ENCODE assay signal across 12 cellular contexts in the genomic region with DNA sequence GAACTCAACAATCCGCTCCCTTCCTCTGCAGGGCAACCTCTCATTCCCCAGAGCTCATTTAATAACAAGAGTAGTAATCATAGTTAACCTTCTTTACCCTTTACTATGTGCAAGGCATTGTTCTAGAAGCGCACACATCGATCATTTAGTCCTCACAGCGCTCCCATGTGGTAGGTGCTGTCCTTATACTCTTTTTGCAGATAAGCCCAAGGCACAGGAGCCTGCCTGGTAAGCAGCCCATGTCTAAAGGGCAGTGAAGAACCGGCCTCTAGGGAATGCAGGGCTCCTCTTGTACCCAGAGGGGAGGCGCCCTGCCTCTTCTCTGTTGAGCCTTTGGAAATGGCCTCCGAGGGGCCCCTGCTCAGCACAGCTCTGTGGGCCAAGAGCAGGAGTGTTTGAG. TPM values are rescaled to one million over a fixed set of nuclear protein-coding genes. Genes with fewer than 3 reads are reported as not detected.
DNase-seq lines count a peak whose midpoint lies in the region; ATAC-seq and TF ChIP-seq lines count a peak whose summit lies in the region.
"Had no signal": no experiment of that assay in that cellular context is flagged by ENCODE, and none has a peak within 500 bp of the region (broad histone marks: within the 10 kb centered on the region; RNA-seq: fewer than 3 reads in every experiment).

No MANE protein-coding gene starts in this region.

- H3K36me3 Mint-ChIP-seq in activated T-helper 2 cell treated with anti-CD3 and anti-CD28 coated beads, Interferon-gamma antibody, Interleukin-2, Interleukin-4, amounts not matched to agents 10 μg/mL and 5 μg/mL and 100 μg/mL, durations not matched to agents 14 hours and 24 hours and 36 hours (ENCODE audit: low read depth): no peaks in the 10 kb centered on the region

- no peaks in the 10 kb centered on the region for H3K9me3 ChIP-seq in SK-N-SH

- H3K4me1 Mint-ChIP-seq in activated T-helper 2 cell treated with anti-CD3 and anti-CD28 coated beads, Interferon-gamma antibody, Interleukin-2, Interleukin-4, amounts not matched to agents 10 μg/mL and 5 μg/mL and 100 μg/mL, durations not matched to agents 14 hours and 24 hours and 36 hours (ENCODE audit: low read depth): peaks cover 17% of the 10 kb centered on the region

- no peak overlapping the region for H3K4me3 Mint-ChIP-seq in activated T-helper 2 cell treated with anti-CD3 and anti-CD28 coated beads, Interferon-gamma antibody, Interleukin-2, Interleukin-4, amounts not matched to agents 10 μg/mL and 5 μg/mL and 100 μg/mL, durations not matched to agents 14 hours and 24 hours and 36 hours (ENCODE audit: low read depth)

- H3K4me1 ChIP-seq in SK-N-SH (ENCODE audit: control insufficient read depth in 1 of 2, insufficient read depth in 2 of 2, low read depth in 1 of 2, low read length in 1 of 2): peaks cover 39 to 40% of the 10 kb centered on the region in 2 experiments; a peak in 3 of 4 replicates

- no peaks in the 10 kb centered on the region for H3K27me3 ChIP-seq in SK-N-SH (ENCODE audit: insufficient read depth)

- no peak overlapping the region for H2AFZ ChIP-seq in SK-N-SH (ENCODE audit: low read depth)

- TF ChIP-seq CTCF in SK-N-SH (IDR thresholded peaks at IDR 0.05) (no peak), astrocyte of the spinal cord (IDR thresholded peaks at IDR 0.05; ENCODE audit: low read depth, low read length) (peak; percentile 22)

- H3K9me2 ChIP-seq in SK-N-SH: no peaks in the 10 kb centered on the region

- H3K27ac ChIP-seq in SK-N-SH (ENCODE audit: low read depth in 2 of 2, low read length in 1 of 2): no peak overlapping the region

- TF ChIP-seq RAD21 in SK-N-SH (IDR thresholded peaks at IDR 0.05; ENCODE audit: low read length): no peak

- in situ Hi-C loops in astrocyte of the spinal cord (cut with HindIII; ENCODE audit: low sequenced_read_pairs): no loop called here

- WGBS in SK-N-SH (ENCODE audit: low lambda C conversion rate): 90% methylated on average over 7 of the region's 7 CpGs

- peak; percentile 25 for DNase-seq in SK-N-SH
- DNase-seq in astrocyte of the spinal cord (ENCODE audit: low read depth, low spot score): no peak
- peak; percentile 77 for DNase-seq in medulla oblongata (ENCODE audit: extremely low spot score)
- DNase-seq in superior temporal gyrus (ENCODE audit: extremely low spot score): peak; percentile 74
- no peak for DNase-seq in H4 (ENCODE audit: low spot score)
- no peak for DNase-seq in activated T-helper 2 cell treated with anti-CD3 and anti-CD28 coated beads, Interferon-gamma antibody, Interleukin-2, Interleukin-4, amounts not matched to agents 10 μg/mL and 5 μg/mL and 100 μg/mL, durations not matched to agents 14 hours and 24 hours and 36 hours (ENCODE audit: low spot score)
- DNase-seq: DMS153, NCI-H187 treated with DMSO at 0.1 percent for 48 hours had no signal

- CTCF ChIA-PET in SK-N-SH (lab: Yijun Ruan, JAX): interaction anchor here (1.2 to 2.4 kb wide), 2 partner anchors 23 to 71 kb away, joined by 3 to 8 read pairs; no protein-coding TSS in a partner anchor

- peaks cover 0 to 5% of the 10 kb centered on the region in 2 experiments for H3K36me3 ChIP-seq in SK-N-SH (replicated peaks in 1 of 2; ENCODE audit: control insufficient read depth in 1 of 2, insufficient read depth in 2 of 2, low read length in 1 of 2)

- H3K4me3 ChIP-seq in SK-N-SH (ENCODE audit: low read depth in 2 of 2, low read length in 1 of 2) (no peak overlapping the region), astrocyte of the spinal cord (ENCODE audit: low read depth, low read length) (no peak overlapping the region)
- H3K4me3 ChIP-seq: lung, smooth muscle cell had no signal

- no peaks in the 10 kb centered on the region for H3K27me3 Mint-ChIP-seq in activated T-helper 2 cell treated with anti-CD3 and anti-CD28 coated beads, Interferon-gamma antibody, Interleukin-2, Interleukin-4, amounts not matched to agents 10 μg/mL and 5 μg/mL and 100 μg/mL, durations not matched to agents 14 hours and 24 hours and 36 hours (ENCODE audit: low read depth)

- intact Hi-C loops in activated T-helper 2 cell treated with anti-CD3 and anti-CD28 coated beads, Interferon-gamma antibody, Interleukin-2, Interleukin-4, amounts not matched to agents 10 μg/mL and 5 μg/mL and 100 μg/mL, durations not matched to agents 14 hours and 24 hours and 36 hours (cut with micrococcal nuclease): no loop called here

- ATAC-seq in SK-N-SH treated with all-trans-retinoic acid at 6 μM for 48 hours (no peak), HG03108 (IDR thresholded peaks at IDR 0.05; ENCODE audit: unreplicated experiment) (no peak)

- no peaks in the 10 kb centered on the region for H3K9me3 Mint-ChIP-seq in activated T-helper 2 cell treated with anti-CD3 and anti-CD28 coated beads, Interferon-gamma antibody, Interleukin-2, Interleukin-4, amounts not matched to agents 10 μg/mL and 5 μg/mL and 100 μg/mL, durations not matched to agents 14 hours and 24 hours and 36 hours

- H3F3A ChIP-seq in SK-N-SH (replicated peaks; ENCODE audit: insufficient read depth): peaks cover 26% of the 10 kb centered on the region

- POLR2A ChIA-PET in SK-N-SH (lab: Yijun Ruan, JAX): no interaction called here

- no peak overlapping the region for H3K4me2 ChIP-seq in SK-N-SH
- H3K4me2 ChIP-seq: smooth muscle cell had no signal

- H3K79me2 ChIP-seq in SK-N-SH (ENCODE audit: insufficient read depth): peaks cover 86% of the 10 kb centered on the region

- no peak for TF ChIP-seq EP300 in SK-N-SH (IDR thresholded peaks at IDR 0.05; ENCODE audit: borderline replicate concordance in 1 of 2, low read depth in 1 of 2, low read length in 1 of 2)

- peaks cover 16% of the 10 kb centered on the region for H4K20me1 ChIP-seq in SK-N-SH (ENCODE audit: insufficient read depth)

- H3K9ac ChIP-seq in SK-N-SH: no peak overlapping the region

- no peak overlapping the region for H3K27ac Mint-ChIP-seq in activated T-helper 2 cell treated with anti-CD3 and anti-CD28 coated beads, Interferon-gamma antibody, Interleukin-2, Interleukin-4, amounts not matched to agents 10 μg/mL and 5 μg/mL and 100 μg/mL, durations not matched to agents 14 hours and 24 hours and 36 hours

TF ChIP-seq in SK-N-SH, 30 proteins besides CTCF, POLR2A, EP300 and RAD21:
- TF ChIP-seq TCF12 (IDR thresholded peaks at IDR 0.05) (no peak), GATA2 (CRISPR knock-in tag; IDR thresholded peaks at IDR 0.05) (no peak), FOXM1 (IDR thresholded peaks at IDR 0.05; ENCODE audit: low read depth) (no peak), CHD2 (IDR thresholded peaks at IDR 0.05; ENCODE audit: low read length, partially characterized antibody) (no peak), MEF2A (IDR thresholded peaks at IDR 0.05; ENCODE audit: borderline replicate concordance, low read depth) (no peak), POLR2AphosphoS5 (IDR thresholded peaks at IDR 0.05; ENCODE audit: low read depth, low read length) (no peak), MXI1 (IDR thresholded peaks at IDR 0.05; ENCODE audit: low read depth, low read length) (no peak), YY1 (IDR thresholded peaks at IDR 0.05; ENCODE audit: low read depth) (no peak)

TF ChIP-seq in SK-N-SH treated with all-trans-retinoic acid at 6 μM for 48 hours, 23 proteins besides CTCF, POLR2A, EP300 and RAD21:
- TF ChIP-seq OSR1 (CRISPR knock-in tag; IDR thresholded peaks at IDR 0.05) (no peak), TCF4 (CRISPR knock-in tag; IDR thresholded peaks at IDR 0.05; ENCODE audit: borderline replicate concordance) (no peak)
- TF ChIP-seq, protein P1, sequence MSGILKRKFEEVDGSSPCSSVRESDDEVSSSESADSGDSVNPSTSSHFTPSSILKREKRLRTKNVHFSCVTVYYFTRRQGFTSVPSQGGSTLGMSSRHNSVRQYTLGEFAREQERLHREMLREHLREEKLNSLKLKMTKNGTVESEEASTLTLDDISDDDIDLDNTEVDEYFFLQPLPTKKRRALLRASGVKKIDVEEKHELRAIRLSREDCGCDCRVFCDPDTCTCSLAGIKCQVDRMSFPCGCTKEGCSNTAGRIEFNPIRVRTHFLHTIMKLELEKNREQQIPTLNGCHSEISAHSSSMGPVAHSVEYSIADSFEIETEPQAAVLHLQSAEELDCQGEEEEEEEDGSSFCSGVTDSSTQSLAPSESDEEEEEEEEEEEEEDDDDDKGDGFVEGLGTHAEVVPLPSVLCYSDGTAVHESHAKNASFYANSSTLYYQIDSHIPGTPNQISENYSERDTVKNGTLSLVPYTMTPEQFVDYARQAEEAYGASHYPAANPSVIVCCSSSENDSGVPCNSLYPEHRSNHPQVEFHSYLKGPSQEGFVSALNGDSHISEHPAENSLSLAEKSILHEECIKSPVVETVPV (CRISPR knock-in tag; IDR thresholded peaks at IDR 0.05): no peak

RNA-seq across cellular contexts. Expression of gene CHST3, which starts 14.3 kb away (rescaled TPM):
- 6.0 and 6.1 TPM in 2 replicates for polyA plus RNA-seq in SK-N-SH (2012; rRNA removed)
- 4.1 and 5.6 TPM in 2 replicates for polyA plus RNA-seq in SK-N-SH (2012; cell fraction: cytosol; rRNA removed)
- polyA plus RNA-seq in SK-N-SH (2012; cell fraction: nucleus; rRNA removed): 5.7 and 6.8 TPM in 2 replicates
- total RNA-seq in H4 (2014; rRNA removed; shearing (Covaris generic)): 4.0 and 4.3 TPM in 2 replicates
- total RNA-seq in activated T-helper 2 cell treated with anti-CD3 and anti-CD28 coated beads, Interferon-gamma antibody, Interleukin-2, Interleukin-4, amounts not matched to agents 10 μg/mL and 5 μg/mL and 100 μg/mL, durations not matched to agents 14 hours and 24 hours and 36 hours: 0.52 and 0.62 TPM in 2 replicates

Comparison
In these comparisons a context has a peak if more than half of its experiments do, and no peak if none do; other contexts are left out.
1. DNase-seq: peak in SK-N-SH (single experiment), medulla oblongata (single experiment) and superior temporal gyrus (single experiment); none in astrocyte of the spinal cord (single experiment), H4 (single experiment) and activated T-helper 2 cell treated with anti-CD3 and anti-CD28 coated beads, Interferon-gamma antibody, Interleukin-2, Interleukin-4, amounts not matched to agents 10 μg/mL and 5 μg/mL and 100 μg/mL, durations not matched to agents 14 hours and 24 hours and 36 hours (single experiment).